ENCODE assay signal across 11 cellular contexts in the genomic region with DNA sequence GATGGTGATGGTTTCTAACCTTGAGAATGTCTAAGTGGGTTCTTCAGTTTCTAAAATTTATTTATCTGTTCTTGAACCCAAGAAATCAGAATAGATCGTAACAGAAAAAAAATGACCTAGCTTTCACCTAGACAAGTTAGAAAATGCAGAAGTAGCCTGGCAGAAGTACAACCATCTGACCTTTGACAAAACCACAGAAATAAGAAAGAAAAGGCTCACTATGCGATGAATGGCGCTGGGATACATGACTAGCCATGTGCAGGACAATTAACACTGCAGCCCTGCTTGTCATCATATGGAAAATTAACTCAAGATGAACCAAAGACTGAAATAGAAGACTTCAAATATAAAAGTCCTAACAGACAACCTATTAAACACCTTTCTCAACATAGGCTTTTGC. TPM values are rescaled to one million over a fixed set of nuclear protein-coding genes. Genes with fewer than 3 reads are reported as not detected.
A peak's percentile ranks its signal among the peaks of the same experiment; 100 is the strongest.
DNase-seq lines count a peak whose midpoint lies in the region; ATAC-seq and TF ChIP-seq lines count a peak whose summit lies in the region.
"Not testable (repeated sequence)": the region's sequence is repeated elsewhere in the genome, so short reads cannot be mapped to it uniquely, and the experiment has no call there.
"Had no signal": no experiment of that assay in that cellular context is flagged by ENCODE, and none has a peak within 500 bp of the region (broad histone marks: within the 10 kb centered on the region; RNA-seq: fewer than 3 reads in every experiment).

No MANE protein-coding gene starts in this region.

- ATAC-seq in GM18867 (IDR thresholded peaks at IDR 0.05; ENCODE audit: unreplicated experiment), result peak; percentile 35
- ATAC-seq in GM19351 (IDR thresholded peaks at IDR 0.05; ENCODE audit: unreplicated experiment), result peak; percentile 28
- ATAC-seq in HG03378 (IDR thresholded peaks at IDR 0.05; ENCODE audit: unreplicated experiment), result peak; percentile 53
- peak; percentile 25 for ATAC-seq in activated B cell treated with CpG ODN at 0.5 μM for 24 hours (ENCODE audit: low read depth)
- ATAC-seq in stimulated activated naive B cell treated with anti-CD40 and anti-IgM and Interleukin-4, amounts not matched to agents 10 μg/mL and 1 μg/mL and 100 μg/mL, for 72 hours (replicated peaks), result peak; percentile 56 to 67

- not testable (repeated sequence) for H3K4me2 ChIP-seq in OCI-LY7 (ENCODE audit: low read length)

- H3K4me3 Mint-ChIP-seq in activated B cell treated with CpG ODN at 0.5 μM for 24 hours; stimulated activated naive B cell treated with anti-CD40 and anti-IgM and Interleukin-4, amounts not matched to agents 10 μg/mL and 1 μg/mL and 100 μg/mL, for 72 hours: not testable (repeated sequence)

- CTCF ChIA-PET in OCI-LY7 (lab: Charles Lee; ENCODE audit: unreplicated experiment); activated B cell treated with CpG ODN at 0.5 μM for 24 hours (lab: Charles Lee): not testable (repeated sequence)

- H3K9me3 ChIP-seq in OCI-LY7 (ENCODE audit: low read length), result not testable (repeated sequence)

- H3K9me3 Mint-ChIP-seq in activated B cell treated with CpG ODN at 0.5 μM for 24 hours; stimulated activated naive B cell treated with anti-CD40 and anti-IgM and Interleukin-4, amounts not matched to agents 10 μg/mL and 1 μg/mL and 100 μg/mL, for 72 hours: not testable (repeated sequence)

- POLR2A ChIA-PET in OCI-LY7 (lab: Charles Lee); activated B cell treated with CpG ODN at 0.5 μM for 24 hours (lab: Charles Lee): not testable (repeated sequence)

- not testable (repeated sequence) for H3K36me3 Mint-ChIP-seq in activated B cell treated with CpG ODN at 0.5 μM for 24 hours (ENCODE audit: low read depth); stimulated activated naive B cell treated with anti-CD40 and anti-IgM and Interleukin-4, amounts not matched to agents 10 μg/mL and 1 μg/mL and 100 μg/mL, for 72 hours

- H3K4me1 ChIP-seq in OCI-LY7 (ENCODE audit: insufficient read depth, low read length, poor library complexity, severe bottlenecking), result not testable (repeated sequence)

- not testable (repeated sequence) for H3K27ac Mint-ChIP-seq in activated B cell treated with CpG ODN at 0.5 μM for 24 hours; stimulated activated naive B cell treated with anti-CD40 and anti-IgM and Interleukin-4, amounts not matched to agents 10 μg/mL and 1 μg/mL and 100 μg/mL, for 72 hours

- not testable (repeated sequence) for H4K20me1 ChIP-seq in OCI-LY7 (ENCODE audit: insufficient read depth, low read length)

- not testable (repeated sequence) for DNase-seq in OCI-LY7 (ENCODE audit: low spot score); activated B cell treated with CpG ODN at 0.5 μM for 24 hours; stimulated activated naive B cell treated with anti-CD40 and anti-IgM and Interleukin-4, amounts not matched to agents 10 μg/mL and 1 μg/mL and 100 μg/mL, for 72 hours

- not testable (repeated sequence) for H3K9me2 ChIP-seq in OCI-LY7 (ENCODE audit: insufficient read depth, low read length)

- peak overlapping the region; percentile 48 for H3K27ac ChIP-seq in OCI-LY7 (ENCODE audit: low read depth, low read length, poor library complexity, severe bottlenecking)

- not testable (repeated sequence) for TF ChIP-seq CTCF in OCI-LY7 (conservative IDR thresholded peaks at IDR 0.05; ENCODE audit: low read length); activated B cell treated with CpG ODN at 0.5 μM for 24 hours (IDR thresholded peaks at IDR 0.05)

- intact Hi-C loops in OCI-LY7 (cut with micrococcal nuclease; ENCODE audit: unreplicated experiment); activated B cell treated with CpG ODN at 0.5 μM for 24 hours (cut with micrococcal nuclease): not testable (repeated sequence)

- H3K4me3 ChIP-seq in OCI-LY7 (ENCODE audit: low read depth, low read length, poor library complexity, severe bottlenecking), result not testable (repeated sequence)

- not testable (repeated sequence) for H3K36me3 ChIP-seq in OCI-LY7 (ENCODE audit: insufficient read depth, low read length)

- not testable (repeated sequence) for BruUV-seq in OCI-LY7 (replicated peaks; lab: Mats Ljungman, UMichigan)

- H3K4me1 Mint-ChIP-seq in activated B cell treated with CpG ODN at 0.5 μM for 24 hours; stimulated activated naive B cell treated with anti-CD40 and anti-IgM and Interleukin-4, amounts not matched to agents 10 μg/mL and 1 μg/mL and 100 μg/mL, for 72 hours: not testable (repeated sequence)

- not testable (repeated sequence) for H2AFZ ChIP-seq in OCI-LY7 (ENCODE audit: low read length)

- not testable (repeated sequence) for H3K27me3 Mint-ChIP-seq in activated B cell treated with CpG ODN at 0.5 μM for 24 hours; stimulated activated naive B cell treated with anti-CD40 and anti-IgM and Interleukin-4, amounts not matched to agents 10 μg/mL and 1 μg/mL and 100 μg/mL, for 72 hours

- H3K79me2 ChIP-seq in OCI-LY7 (ENCODE audit: insufficient read depth, low read depth, low read length), result not testable (repeated sequence)

RNA-seq across cellular contexts. Expression of a gene that starts 5.7 kb away (rescaled TPM):
- total RNA-seq in OCI-LY7 (2014; rRNA removed; shearing (Covaris generic)), result 0.63 and 0.67 TPM in 2 replicates
- total RNA-seq in OCI-LY7 (2022), result 2.0 and 2.8 TPM in 2 replicates
- total RNA-seq in activated B cell treated with CpG ODN at 0.5 μM for 24 hours, result not detected in 2 replicates
- total RNA-seq: A673; CD4-positive, alpha-beta memory T cell; CD4-positive, CD25-positive, alpha-beta regulatory T cell; CD8-positive, alpha-beta memory T cell; G401 had no signal
